ENCODE assay signal across 8 cellular contexts in the genomic region with DNA sequence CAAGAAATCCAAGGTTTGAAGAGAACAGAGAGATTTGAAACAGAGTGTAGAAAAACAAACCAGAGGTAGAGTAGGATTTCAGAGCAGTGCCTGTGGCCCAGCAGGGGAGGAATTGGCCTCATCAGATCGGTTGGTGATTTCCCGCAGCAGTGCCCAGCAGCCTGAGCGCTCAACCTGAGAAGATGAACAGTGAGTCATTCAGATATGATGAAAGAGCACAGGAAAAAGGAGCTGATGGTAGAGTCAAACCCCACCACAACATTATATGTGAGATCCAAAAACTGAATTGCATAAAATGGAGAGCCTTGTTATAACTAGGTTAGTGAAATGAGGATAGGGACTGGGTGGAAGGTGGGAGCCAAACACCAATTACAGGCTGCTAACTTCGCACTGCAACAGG.
DNase-seq lines count a peak whose midpoint lies in the region; ATAC-seq, FAIRE-seq and TF ChIP-seq lines count a peak whose summit lies in the region.

No MANE protein-coding gene starts in this region.

- H3K27me3 ChIP-seq in trophoblast cell (ENCODE audit: insufficient read depth, low read length) = no peaks in the 10 kb centered on the region
- H3K27me3 ChIP-seq in tibial artery = no peaks in the 10 kb centered on the region

- no peaks in the 10 kb centered on the region for H3K36me3 ChIP-seq in trophoblast cell (ENCODE audit: control insufficient read depth in 1 of 2, insufficient read depth in 2 of 2, low read length in 2 of 2)
- no peaks in the 10 kb centered on the region for H3K36me3 ChIP-seq in tibial artery

- no peak overlapping the region for H2AFZ ChIP-seq in trophoblast cell (ENCODE audit: insufficient read depth, low read length, poor library complexity)

- H3K23ac ChIP-seq in trophoblast cell (ENCODE audit: low read length) = no peak overlapping the region

- no peak overlapping the region for H3K4ac ChIP-seq in trophoblast cell (ENCODE audit: low read depth, low read length)

- H4K91ac ChIP-seq in trophoblast cell (ENCODE audit: low read depth, low read length) = peak overlapping the region; percentile 11

- no peak overlapping the region for H3K4me2 ChIP-seq in trophoblast cell (ENCODE audit: low read length)

- H4K12ac ChIP-seq in trophoblast cell (ENCODE audit: low read depth, low read length) = no peak overlapping the region

- peaks cover 3% of the 10 kb centered on the region for H3K79me1 ChIP-seq in trophoblast cell (ENCODE audit: low read length)

- no peak overlapping the region for H3K9ac ChIP-seq in trophoblast cell (ENCODE audit: low read length)

- no peak overlapping the region for H3K18ac ChIP-seq in trophoblast cell (ENCODE audit: low read length)

- no peak for TF ChIP-seq CTCF in tibial artery (IDR thresholded peaks at IDR 0.05)

- no peaks in the 10 kb centered on the region for H3K9me3 Mint-ChIP-seq in activated CD8-positive, alpha-beta memory T cell treated with anti-CD3 and anti-CD28 coated beads, Interleukin-2, amount 10 ng/mL, durations not matched to agents 7 days and 5 days (ENCODE audit: low read depth)

- no peak overlapping the region for H2AK5ac ChIP-seq in trophoblast cell (ENCODE audit: low read length)

- H4K8ac ChIP-seq in trophoblast cell (ENCODE audit: low read depth, low read length) = no peak overlapping the region

- H3K79me2 ChIP-seq in trophoblast cell (ENCODE audit: control insufficient read depth, insufficient read depth, low read length, poor library complexity) = no peaks in the 10 kb centered on the region

- intact Hi-C loops in sciatic nerve (cut with DNase I) = no loop called here
- intact Hi-C loops in tibial artery (cut with DNase I; ENCODE audit: low total_unique reads) = loop anchor here (5.0 kb wide), 1 partner anchor 177 kb away; no protein-coding TSS in a partner anchor

- no CpG with 5 or more reads among the region's 4 CpGs for WGBS in trophoblast cell (ENCODE audit: extremely low coverage, insufficient coverage, insufficient read length)

- peaks cover 3% of the 10 kb centered on the region for H3K4me1 Mint-ChIP-seq in activated CD8-positive, alpha-beta memory T cell treated with anti-CD3 and anti-CD28 coated beads, Interleukin-2, amount 10 ng/mL, durations not matched to agents 7 days and 5 days

- no peaks in the 10 kb centered on the region for H3K27me3 Mint-ChIP-seq in activated CD8-positive, alpha-beta memory T cell treated with anti-CD3 and anti-CD28 coated beads, Interleukin-2, amount 10 ng/mL, durations not matched to agents 7 days and 5 days

- H3K4me3 ChIP-seq in trophoblast cell (ENCODE audit: low read depth, low read length) (no peak overlapping the region), tibial artery (no peak overlapping the region)

- no peaks in the 10 kb centered on the region for H3K9me3 ChIP-seq in trophoblast cell (ENCODE audit: insufficient read depth, low read depth, low read length)
- no peaks in the 10 kb centered on the region for H3K9me3 ChIP-seq in tibial artery

- DNase-seq in GM12891 (ENCODE audit: insufficient read length, low spot score) = no peak
- peak; percentile 74 for DNase-seq in activated CD8-positive, alpha-beta memory T cell treated with anti-CD3 and anti-CD28 coated beads, Interleukin-2, amount 10 ng/mL, durations not matched to agents 7 days and 5 days
- DNase-seq in trophoblast cell = peak; percentile 16 to 67
- no peak for DNase-seq in NCI-H187 (lab: John Stamatoyannopoulos, UW)
- no peak for DNase-seq in sciatic nerve (ENCODE audit: low spot score)
- DNase-seq in tibial artery = no peak
- no peak for DNase-seq in mucosa of gallbladder (ENCODE audit: low spot score)

- peaks cover 2 to 3% of the 10 kb centered on the region in 2 experiments for H3K4me1 ChIP-seq in trophoblast cell (ENCODE audit: control insufficient read depth in 1 of 2, insufficient read depth in 2 of 2, low read length in 2 of 2)
- H3K4me1 ChIP-seq in tibial artery = peaks cover 0 to 21% (median 10%) of the 10 kb centered on the region in 4 donors

- TF ChIP-seq POLR2A in GM12891 (IDR thresholded peaks at IDR 0.05; ENCODE audit: low read depth, low read length) = no peak

- no peak overlapping the region for H3K27ac ChIP-seq in trophoblast cell (ENCODE audit: low read depth, low read length)
- no peak overlapping the region for H3K27ac ChIP-seq in tibial artery

- H3K36me3 Mint-ChIP-seq in activated CD8-positive, alpha-beta memory T cell treated with anti-CD3 and anti-CD28 coated beads, Interleukin-2, amount 10 ng/mL, durations not matched to agents 7 days and 5 days = no peaks in the 10 kb centered on the region

- no peak overlapping the region for H2BK5ac ChIP-seq in trophoblast cell (ENCODE audit: low read depth, low read length, poor library complexity)

- peak overlapping the region; percentile 52 for H2BK12ac ChIP-seq in trophoblast cell (ENCODE audit: low read length)

- no peak overlapping the region for H2BK120ac ChIP-seq in trophoblast cell (ENCODE audit: insufficient read depth, low read length, poor library complexity)

- no peak overlapping the region for H3K4me3 Mint-ChIP-seq in activated CD8-positive, alpha-beta memory T cell treated with anti-CD3 and anti-CD28 coated beads, Interleukin-2, amount 10 ng/mL, durations not matched to agents 7 days and 5 days

- H3K14ac ChIP-seq in trophoblast cell (ENCODE audit: low read length) = peak overlapping the region; percentile 35

- peak; percentile 67 for ATAC-seq in HG03108 (IDR thresholded peaks at IDR 0.05; ENCODE audit: unreplicated experiment)
- peak; percentile 87 for ATAC-seq in activated CD8-positive, alpha-beta memory T cell treated with anti-CD3 and anti-CD28 coated beads, Interleukin-2, amount 10 ng/mL, durations not matched to agents 7 days and 5 days
- no peak for ATAC-seq in sciatic nerve

- peak; percentile 23 for FAIRE-seq in GM12891 (lab: Jason Lieb, UNC)

- CTCF ChIA-PET in activated CD8-positive, alpha-beta memory T cell treated with anti-CD3 and anti-CD28 coated beads, Interleukin-2, amount 10 ng/mL, durations not matched to agents 7 days and 5 days (lab: Charles Lee) = interaction anchor here (0.6 to 7.0 kb wide), 4 partner anchors 177 to 543 kb away, joined by 3 to 55 read pairs (median 4); no protein-coding TSS in a partner anchor

- no peak overlapping the region for H3K27ac Mint-ChIP-seq in activated CD8-positive, alpha-beta memory T cell treated with anti-CD3 and anti-CD28 coated beads, Interleukin-2, amount 10 ng/mL, durations not matched to agents 7 days and 5 days

TF ChIP-seq in GM12891, 5 proteins besides CTCF, POLR2A, EP300 and RAD21:
- no peak for TF ChIP-seq POU2F2 (IDR thresholded peaks at IDR 0.05; ENCODE audit: low read depth, low read length)
- peak; percentile 47 for TF ChIP-seq PAX5 (IDR thresholded peaks at IDR 0.05; ENCODE audit: insufficient read depth, low read length, severe bottlenecking)
- TF ChIP-seq TAF1 (IDR thresholded peaks at IDR 0.05; ENCODE audit: low read depth, low read length) = no peak
- TF ChIP-seq POLR2AphosphoS5 (IDR thresholded peaks at IDR 0.05; ENCODE audit: low read depth, low read length) = no peak

Comparison
In these comparisons a context has a peak if more than half of its experiments do, and no peak if none do; other contexts are left out.
1. DNase-seq: peak in activated CD8-positive, alpha-beta memory T cell treated with anti-CD3 and anti-CD28 coated beads, Interleukin-2, amount 10 ng/mL, durations not matched to agents 7 days and 5 days (single experiment) and trophoblast cell (2 of 2); none in GM12891 (single experiment), NCI-H187 (0 of 2), sciatic nerve (single experiment), tibial artery (0 of 2) and mucosa of gallbladder (single experiment).